In the genomic region with DNA sequence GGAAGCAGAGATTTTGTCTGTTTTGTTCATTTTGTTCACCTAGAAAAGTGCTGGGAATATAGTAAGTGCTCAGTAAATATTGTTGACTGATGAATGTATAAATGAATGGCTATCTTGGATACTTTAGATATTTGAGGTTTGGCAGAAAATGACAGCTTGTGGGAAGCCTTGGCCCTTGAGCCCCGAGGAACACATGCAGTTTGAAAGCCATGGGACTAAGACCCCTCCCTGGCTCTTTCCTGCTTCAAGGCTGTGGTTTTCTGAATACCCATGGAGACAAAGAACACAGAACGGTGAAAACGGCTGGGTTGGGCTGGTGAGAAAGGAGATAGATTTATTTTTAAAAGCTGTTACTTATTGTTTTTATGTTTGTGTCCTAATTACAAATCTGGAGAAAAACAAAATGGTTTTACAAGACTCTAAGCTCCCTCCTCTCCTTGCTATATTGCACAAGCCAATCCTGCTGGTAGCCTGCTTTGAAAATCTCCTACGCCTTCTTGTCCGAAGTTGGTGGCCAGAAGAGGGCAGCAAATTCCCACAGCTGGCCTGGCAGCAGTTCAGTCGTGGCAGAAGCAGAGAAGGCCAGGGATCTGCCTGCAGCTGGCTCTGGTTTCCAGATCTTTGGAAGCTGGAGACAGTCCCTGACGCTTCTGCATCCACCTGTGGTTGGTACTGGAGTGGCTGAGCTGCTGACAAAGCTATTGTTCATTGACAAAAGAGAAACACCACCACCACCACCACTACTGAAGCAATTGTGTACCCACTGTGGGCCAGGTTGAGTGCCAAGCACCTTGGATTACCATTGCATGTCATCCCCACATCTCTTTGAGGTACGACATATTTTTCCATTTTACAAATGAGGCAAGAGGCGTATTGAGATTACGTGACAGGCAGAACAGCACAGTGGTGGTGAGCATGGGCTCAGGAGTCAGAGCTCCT, we compare ENCODE assay signal across 8 cellular contexts. TPM values are rescaled to one million over a fixed set of nuclear protein-coding genes. Genes with fewer than 3 reads are reported as not detected.
DNase-seq lines count a peak whose midpoint lies in the region; ATAC-seq, FAIRE-seq and TF ChIP-seq lines count a peak whose summit lies in the region.

No MANE protein-coding gene starts in this region.

- H3K4me3 ChIP-seq in lung = no peak overlapping the region

- H3K23me2 ChIP-seq in H9 (ENCODE audit: insufficient read length, low read depth, low read length, poor library complexity, severe bottlenecking) = no peaks in the 10 kb centered on the region

- H2AK5ac ChIP-seq in H9 (ENCODE audit: insufficient read length, low read length) = no peak overlapping the region

- H3K79me2 ChIP-seq in H9 (ENCODE audit: insufficient read depth, low read length) = no peaks in the 10 kb centered on the region

- TF ChIP-seq CTCF in H9 (conservative IDR thresholded peaks at IDR 0.05) (peak; percentile 87), lung (IDR thresholded peaks at IDR 0.05; ENCODE audit: control extremely low read depth, extremely low read depth) (peak; percentile 81)

- POLR2A ChIA-PET in activated CD4-positive, alpha-beta T cell treated with anti-CD3 and anti-CD28 coated beads, Interleukin-2, amount 10 ng/mL, durations not matched to agents 7 days and 5 days (lab: Charles Lee) = interaction anchor here (0.7 kb wide), 1 partner anchor 494 kb away, joined by 3 read pairs; no protein-coding TSS in a partner anchor

- no peak overlapping the region for H2AFZ ChIP-seq in H9 (ENCODE audit: low read length)

- H3K27me3 Mint-ChIP-seq in H9 (ENCODE audit: low read depth) = peaks cover 8% of the 10 kb centered on the region
- H3K27me3 Mint-ChIP-seq in activated CD4-positive, alpha-beta T cell treated with anti-CD3 and anti-CD28 coated beads, Interleukin-2, amount 10 ng/mL, durations not matched to agents 7 days and 5 days = peaks cover 16% of the 10 kb centered on the region

- DNase-seq in AML-193 (lab: John Stamatoyannopoulos, UW) (peak; percentile 55 to 65), H9 (peak; percentile 88), NCI-H460 (ENCODE audit: extremely low read depth, low read depth) (peak; percentile 80), lung (ENCODE audit: low spot score) (peak; percentile 83)
- peak; percentile 62 for DNase-seq in activated CD4-positive, alpha-beta T cell treated with anti-CD3 and anti-CD28 coated beads, Interleukin-2, amount 10 ng/mL, durations not matched to agents 7 days and 5 days
- peak; percentile 36 for DNase-seq in stimulated activated CD8-positive, alpha-beta memory T cell treated with anti-CD3 and anti-CD28 coated beads, Interleukin-4, amount 100 ng/mL, for 24 hours (ENCODE audit: low read depth)

- no peak overlapping the region for H3K4ac ChIP-seq in H9 (ENCODE audit: low read depth, low read length)

- H3K27ac Mint-ChIP-seq in H9 = no peak overlapping the region
- H3K27ac Mint-ChIP-seq in activated CD4-positive, alpha-beta T cell treated with anti-CD3 and anti-CD28 coated beads, Interleukin-2, amount 10 ng/mL, durations not matched to agents 7 days and 5 days = no peak overlapping the region

- H2BK12ac ChIP-seq in H9 (ENCODE audit: insufficient read length, low read depth, low read length) = no peak overlapping the region

- no peak overlapping the region for H4K91ac ChIP-seq in H9 (ENCODE audit: insufficient read length, low read depth, low read length)

- CTCF ChIA-PET in activated CD4-positive, alpha-beta T cell treated with anti-CD3 and anti-CD28 coated beads, Interleukin-2, amount 10 ng/mL, durations not matched to agents 7 days and 5 days (lab: Charles Lee) = interaction anchor here (0.6 to 2.8 kb wide), 13 partner anchors 10 to 612 kb away, joined by 3 to 16 read pairs (median 3); no protein-coding TSS in a partner anchor

- no peak overlapping the region for H2BK15ac ChIP-seq in H9 (ENCODE audit: low read depth, low read length)

- no peak overlapping the region for H4K8ac ChIP-seq in H9 (replicated peaks; ENCODE audit: insufficient read length, low read depth, low read length)

- H3K9me3 ChIP-seq in H9 (ENCODE audit: control insufficient read depth, low read depth, low read length) (no peaks in the 10 kb centered on the region), lung (ENCODE audit: control insufficient read depth in 2 of 2, insufficient read depth in 1 of 2, low read length in 1 of 2) (no peaks in the 10 kb centered on the region)

- H3K36me3 ChIP-seq in lung (ENCODE audit: control insufficient read depth in 2 of 2, insufficient read depth in 2 of 2, low read length in 2 of 2) = no peaks in the 10 kb centered on the region

- H2BK20ac ChIP-seq in H9 (ENCODE audit: low read depth, low read length, poor library complexity, severe bottlenecking) = no peak overlapping the region

- H2BK5ac ChIP-seq in H9 (ENCODE audit: insufficient read length, low read length) = no peak overlapping the region

- no peaks in the 10 kb centered on the region for H3K4me1 ChIP-seq in H9 (ENCODE audit: insufficient read depth, low read length)
- H3K4me1 ChIP-seq in lung (ENCODE audit: control insufficient read depth in 2 of 2, insufficient read depth in 2 of 2, low read length in 2 of 2) = no peaks in the 10 kb centered on the region

- H3K18ac ChIP-seq in H9 (ENCODE audit: insufficient read length, low read depth, low read length) = no peak overlapping the region

- no peak overlapping the region for H3K14ac ChIP-seq in H9 (ENCODE audit: insufficient read depth, low read length)

- peaks cover 0 to 11% of the 10 kb centered on the region in 2 experiments; a peak in 2 of 4 replicates for H3K4me1 Mint-ChIP-seq in H9
- H3K4me1 Mint-ChIP-seq in activated CD4-positive, alpha-beta T cell treated with anti-CD3 and anti-CD28 coated beads, Interleukin-2, amount 10 ng/mL, durations not matched to agents 7 days and 5 days = no peaks in the 10 kb centered on the region

- H4K20me1 ChIP-seq in H9 (ENCODE audit: control insufficient read depth, insufficient read depth, insufficient read length) = no peaks in the 10 kb centered on the region

- H3K36me3 Mint-ChIP-seq in H9 (ENCODE audit: insufficient read depth in 1 of 3, low read depth in 3 of 3) = no peaks in the 10 kb centered on the region; a peak in 1 of 7 replicates
- H3K36me3 Mint-ChIP-seq in activated CD4-positive, alpha-beta T cell treated with anti-CD3 and anti-CD28 coated beads, Interleukin-2, amount 10 ng/mL, durations not matched to agents 7 days and 5 days (ENCODE audit: low read depth) = no peaks in the 10 kb centered on the region

- H3K23ac ChIP-seq in H9 (ENCODE audit: insufficient read length, low read depth, low read length) = no peak overlapping the region

- ATAC-seq in lung (ENCODE audit: insufficient read depth, low FRiP score) = peak; percentile 64
- no peak for ATAC-seq in GM21526 (IDR thresholded peaks at IDR 0.05; ENCODE audit: low FRiP score, unreplicated experiment)

- no CpG with 5 or more reads among the region's 10 CpGs for WGBS in H9 (ENCODE audit: extremely low coverage, insufficient read length, low lambda C conversion rate)
- WGBS in lung, 2 donors = 31 to 38% methylated on average over 10 of the region's 10 CpGs

- H3K9ac ChIP-seq in H9 (ENCODE audit: extremely low read depth, insufficient read length, low read length) = no peak overlapping the region

- H3K56ac ChIP-seq in H9 (ENCODE audit: insufficient read length, low read depth, low read length) = no peak overlapping the region

- no peaks in the 10 kb centered on the region for H3K9me3 Mint-ChIP-seq in H9
- no peaks in the 10 kb centered on the region for H3K9me3 Mint-ChIP-seq in activated CD4-positive, alpha-beta T cell treated with anti-CD3 and anti-CD28 coated beads, Interleukin-2, amount 10 ng/mL, durations not matched to agents 7 days and 5 days

- no peak overlapping the region for H3K27ac ChIP-seq in H9 (ENCODE audit: insufficient read length, low read depth, low read length)
- H3K27ac ChIP-seq in lung (ENCODE audit: low read depth in 1 of 2, low read length in 1 of 2) = no peak overlapping the region

- H3K4me3 Mint-ChIP-seq in H9 = no peak overlapping the region
- H3K4me3 Mint-ChIP-seq in activated CD4-positive, alpha-beta T cell treated with anti-CD3 and anti-CD28 coated beads, Interleukin-2, amount 10 ng/mL, durations not matched to agents 7 days and 5 days = no peak overlapping the region

- H4K5ac ChIP-seq in H9 (ENCODE audit: insufficient read length, low read depth, low read length) = no peak overlapping the region

- peak; percentile 76 for FAIRE-seq in endometrium (lab: Jason Lieb, UNC)

- no peak overlapping the region for H2BK120ac ChIP-seq in H9 (ENCODE audit: low read depth, low read length, poor library complexity, severe bottlenecking)

- H3K79me1 ChIP-seq in H9 (ENCODE audit: insufficient read depth, low read depth, low read length, poor library complexity, severe bottlenecking) = no peaks in the 10 kb centered on the region

- no peak overlapping the region for H3K4me2 ChIP-seq in H9 (ENCODE audit: insufficient read depth, insufficient read length, low read length)

- no peaks in the 10 kb centered on the region for H3K27me3 ChIP-seq in H9 (ENCODE audit: insufficient read depth, low read length)
- H3K27me3 ChIP-seq in lung (ENCODE audit: control insufficient read depth, insufficient read depth) = no peaks in the 10 kb centered on the region

- no peak overlapping the region for H3T11ph ChIP-seq in H9 (ENCODE audit: low read length)

RNA-seq across cellular contexts. Expression of gene KRT85, which starts 5.2 kb away (rescaled TPM):
- total RNA-seq in H9 (2021) (not detected in 2 replicates), lung (not detected)
- not detected in 2 replicates for total RNA-seq in NCI-H460 (2014; rRNA removed; shearing (Covaris generic))
- polyA plus RNA-seq in NCI-H460 (2014; cell fraction: nucleus; rRNA removed) = not detected in 2 replicates
- not detected for total RNA-seq in activated CD4-positive, alpha-beta T cell treated with anti-CD3 and anti-CD28 coated beads, Interleukin-2, amount 10 ng/mL, durations not matched to agents 7 days and 5 days
- polyA plus RNA-seq in lung = not detected

RNA-seq across cellular contexts. Expression of gene KRT84, which starts 13.0 kb away (rescaled TPM):
- total RNA-seq in H9 (2021) = not detected in 2 replicates
- not detected in 2 replicates for total RNA-seq in NCI-H460 (2014; rRNA removed; shearing (Covaris generic))
- polyA plus RNA-seq in NCI-H460 (2014; cell fraction: nucleus; rRNA removed) = not detected in 2 replicates
- total RNA-seq in activated CD4-positive, alpha-beta T cell treated with anti-CD3 and anti-CD28 coated beads, Interleukin-2, amount 10 ng/mL, durations not matched to agents 7 days and 5 days = not detected
- not detected for total RNA-seq in lung
- not detected for polyA plus RNA-seq in lung

RNA-seq across cellular contexts. Expression of gene KRT82, which starts 33.6 kb away (rescaled TPM):
- total RNA-seq in H9 (2021) (not detected in 2 replicates), lung (not detected)
- total RNA-seq in NCI-H460 (2014; rRNA removed; shearing (Covaris generic)) = not detected in 2 replicates
- not detected in 2 replicates for polyA plus RNA-seq in NCI-H460 (2014; cell fraction: nucleus; rRNA removed)
- total RNA-seq in activated CD4-positive, alpha-beta T cell treated with anti-CD3 and anti-CD28 coated beads, Interleukin-2, amount 10 ng/mL, durations not matched to agents 7 days and 5 days = not detected
- polyA plus RNA-seq in lung = not detected

RNA-seq across cellular contexts. Expression of gene KRT83, which starts 51.3 kb away (rescaled TPM):
- total RNA-seq in H9 (2021) (not detected in 2 replicates), lung (not detected)
- total RNA-seq in NCI-H460 (2014; rRNA removed; shearing (Covaris generic)) = 1.4 and 1.7 TPM in 2 replicates
- polyA plus RNA-seq in NCI-H460 (2014; cell fraction: nucleus; rRNA removed) = 1.9 and 2.4 TPM in 2 replicates
- total RNA-seq in activated CD4-positive, alpha-beta T cell treated with anti-CD3 and anti-CD28 coated beads, Interleukin-2, amount 10 ng/mL, durations not matched to agents 7 days and 5 days = not detected
- not detected for polyA plus RNA-seq in lung

Comparison
In these comparisons a context has a peak if more than half of its experiments do, and no peak if none do; other contexts are left out.
1. DNase-seq: peak in every context shown above with its lines; median percentile 88 in H9; 83 in lung; 80 in NCI-H460; 62 in activated CD4-positive, alpha-beta T cell treated with anti-CD3 and anti-CD28 coated beads, Interleukin-2, amount 10 ng/mL, durations not matched to agents 7 days and 5 days; 60 in AML-193; 36 in stimulated activated CD8-positive, alpha-beta memory T cell treated with anti-CD3 and anti-CD28 coated beads, Interleukin-4, amount 100 ng/mL, for 24 hours.